ENCODE assay signal across 8 cellular contexts in genomic region chr19:52691215-52691610, GRCh38. TPM values are rescaled to one million over a fixed set of nuclear protein-coding genes. Genes with fewer than 3 reads are reported as not detected.
A peak's percentile ranks its signal among the peaks of the same experiment; 100 is the strongest.
DNase-seq lines count a peak whose midpoint lies in the region; ATAC-seq and TF ChIP-seq lines count a peak whose summit lies in the region.

No MANE protein-coding gene starts in this region.

- no peaks in the 10 kb centered on the region for H3K9me3 ChIP-seq in GM23248 (ENCODE audit: low read depth)
- peaks cover 2% of the 10 kb centered on the region for H3K9me3 ChIP-seq in WERI-Rb-1 (ENCODE audit: severe bottlenecking)

- peak; percentile 26 for DNase-seq in GM23248
- DNase-seq in WERI-Rb-1 = peak; percentile 42
- DNase-seq in foreskin fibroblast = no peak
- DNase-seq in skeletal muscle cell (ENCODE audit: low read depth) = no peak
- no peak for DNase-seq in NCI-H345 (lab: John Stamatoyannopoulos, UW)
- no peak for DNase-seq in NCI-H510A treated with DMSO at 0.1 percent for 48 hours (lab: John Stamatoyannopoulos, UW)

- H3K36me3 ChIP-seq in GM23248 (ENCODE audit: low read depth) = no peaks in the 10 kb centered on the region
- H3K36me3 ChIP-seq in WERI-Rb-1 = peaks cover 14% of the 10 kb centered on the region

- H3K9me2 ChIP-seq in GM23248 (ENCODE audit: insufficient read depth) = no peaks in the 10 kb centered on the region

- peaks cover 25% of the 10 kb centered on the region for H3K79me2 ChIP-seq in GM23248 (ENCODE audit: insufficient read depth)

- in situ Hi-C loops in GM23248 (cut with MboI) = no loop called here

- peak overlapping the region; percentile 77 for H3K4me2 ChIP-seq in GM23248 (ENCODE audit: unreplicated experiment)

- H3K9ac ChIP-seq in GM23248 = peak overlapping the region; percentile 84

- H3F3A ChIP-seq in GM23248 (ENCODE audit: insufficient read depth) = peaks cover 13% of the 10 kb centered on the region

- H4K20me1 ChIP-seq in GM23248 (ENCODE audit: insufficient read depth) = no peaks in the 10 kb centered on the region

- H3K27ac ChIP-seq in GM23248 (peak overlapping the region; percentile 83), WERI-Rb-1 (peak overlapping the region; percentile 94)

- ATAC-seq in HG02981 (IDR thresholded peaks at IDR 0.05; ENCODE audit: unreplicated experiment) = no peak
- ATAC-seq in HG03025 (IDR thresholded peaks at IDR 0.05; ENCODE audit: low FRiP score, unreplicated experiment) = no peak

- H3K4me3 ChIP-seq in GM23248 (peak overlapping the region; percentile 90), WERI-Rb-1 (ENCODE audit: low read depth, low read length) (peak overlapping the region; percentile 70), foreskin fibroblast (ENCODE audit: low read depth in 1 of 2, low read length in 2 of 2) (peak overlapping the region; percentile 72 to 98), skeletal muscle cell (ENCODE audit: low read depth, low read length) (peak overlapping the region; percentile 59)

- H2AFZ ChIP-seq in GM23248 = peak overlapping the region; percentile 93

- no peak for TF ChIP-seq CTCF in WERI-Rb-1 (IDR thresholded peaks at IDR 0.05; ENCODE audit: low read depth, low read length)
- no peak for TF ChIP-seq CTCF in foreskin fibroblast (IDR thresholded peaks at IDR 0.05; ENCODE audit: low read depth, low read length)

- H3K27me3 ChIP-seq in GM23248 (replicated peaks; ENCODE audit: insufficient read depth) (no peaks in the 10 kb centered on the region), WERI-Rb-1 (ENCODE audit: insufficient read depth, low read depth, severe bottlenecking) (no peaks in the 10 kb centered on the region)

- peaks cover 17% of the 10 kb centered on the region for H3K4me1 ChIP-seq in GM23248 (ENCODE audit: insufficient read depth)

- 10 to 13% methylated on average over 15 of the region's 15 CpGs for WGBS in GM23248 (ENCODE audit: low coverage in 1 of 2, low lambda C conversion rate in 2 of 2, missing lambda C conversion rate in 2 of 2), 2 experiments

RNA-seq across cellular contexts. Expression of gene ZNF611, which starts 43.6 kb away (rescaled TPM):
- 6.7 and 7.7 TPM in 2 replicates for total RNA-seq in GM23248 (2014; rRNA removed; shearing (Covaris generic))
- 5.5 and 7.8 TPM in 2 replicates for polyA plus RNA-seq in GM23248 (2016; fragmentation: Nextera tagmentation; extraction: Ambion mirVana)

RNA-seq across cellular contexts. Expression of gene ZNF83, which starts 53.1 kb away (rescaled TPM):
- total RNA-seq in GM23248 (2014; rRNA removed; shearing (Covaris generic)) = 29.1 and 55.8 TPM in 2 replicates
- polyA plus RNA-seq in GM23248 (2016; fragmentation: Nextera tagmentation; extraction: Ambion mirVana) = 24.7 and 27.9 TPM in 2 replicates

Comparison
In these comparisons a context has a peak if more than half of its experiments do, and no peak if none do; other contexts are left out.
1. DNase-seq: peak in GM23248 (single experiment) and WERI-Rb-1 (single experiment); none in foreskin fibroblast (0 of 2), skeletal muscle cell (single experiment), NCI-H345 (single experiment) and NCI-H510A treated with DMSO at 0.1 percent for 48 hours (single experiment).
2. Peak in every context shown above with its lines, with median percentiles within 50 percentile points of each other: H3K4me3 ChIP-seq.